1 cellular context compared by ENCODE assay signal in the genomic region with DNA sequence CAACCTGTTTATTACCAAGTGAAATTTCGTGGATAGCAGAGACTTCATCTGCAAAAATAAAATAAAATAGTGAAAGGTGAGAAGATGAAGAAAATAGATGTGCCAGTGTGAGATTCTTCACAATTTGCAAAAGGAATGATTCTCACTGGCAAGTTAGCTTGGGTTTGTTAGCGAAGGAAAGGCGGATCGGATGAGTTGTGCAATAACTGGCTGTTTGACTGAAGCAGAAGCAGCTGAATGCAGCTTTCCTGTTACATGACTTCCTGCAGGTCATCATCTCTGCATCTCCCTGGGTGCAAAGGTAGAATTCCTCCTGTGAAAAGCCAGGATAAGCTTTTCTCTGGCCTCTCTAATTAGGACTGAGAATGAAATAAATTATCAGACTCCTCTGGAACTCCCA.
TF ChIP-seq lines count a peak whose summit lies in the region.

No MANE protein-coding gene starts in this region.

TF ChIP-seq in GM23338, 12 proteins besides CTCF, POLR2A, EP300 and RAD21:
- TF ChIP-seq, protein P1, sequence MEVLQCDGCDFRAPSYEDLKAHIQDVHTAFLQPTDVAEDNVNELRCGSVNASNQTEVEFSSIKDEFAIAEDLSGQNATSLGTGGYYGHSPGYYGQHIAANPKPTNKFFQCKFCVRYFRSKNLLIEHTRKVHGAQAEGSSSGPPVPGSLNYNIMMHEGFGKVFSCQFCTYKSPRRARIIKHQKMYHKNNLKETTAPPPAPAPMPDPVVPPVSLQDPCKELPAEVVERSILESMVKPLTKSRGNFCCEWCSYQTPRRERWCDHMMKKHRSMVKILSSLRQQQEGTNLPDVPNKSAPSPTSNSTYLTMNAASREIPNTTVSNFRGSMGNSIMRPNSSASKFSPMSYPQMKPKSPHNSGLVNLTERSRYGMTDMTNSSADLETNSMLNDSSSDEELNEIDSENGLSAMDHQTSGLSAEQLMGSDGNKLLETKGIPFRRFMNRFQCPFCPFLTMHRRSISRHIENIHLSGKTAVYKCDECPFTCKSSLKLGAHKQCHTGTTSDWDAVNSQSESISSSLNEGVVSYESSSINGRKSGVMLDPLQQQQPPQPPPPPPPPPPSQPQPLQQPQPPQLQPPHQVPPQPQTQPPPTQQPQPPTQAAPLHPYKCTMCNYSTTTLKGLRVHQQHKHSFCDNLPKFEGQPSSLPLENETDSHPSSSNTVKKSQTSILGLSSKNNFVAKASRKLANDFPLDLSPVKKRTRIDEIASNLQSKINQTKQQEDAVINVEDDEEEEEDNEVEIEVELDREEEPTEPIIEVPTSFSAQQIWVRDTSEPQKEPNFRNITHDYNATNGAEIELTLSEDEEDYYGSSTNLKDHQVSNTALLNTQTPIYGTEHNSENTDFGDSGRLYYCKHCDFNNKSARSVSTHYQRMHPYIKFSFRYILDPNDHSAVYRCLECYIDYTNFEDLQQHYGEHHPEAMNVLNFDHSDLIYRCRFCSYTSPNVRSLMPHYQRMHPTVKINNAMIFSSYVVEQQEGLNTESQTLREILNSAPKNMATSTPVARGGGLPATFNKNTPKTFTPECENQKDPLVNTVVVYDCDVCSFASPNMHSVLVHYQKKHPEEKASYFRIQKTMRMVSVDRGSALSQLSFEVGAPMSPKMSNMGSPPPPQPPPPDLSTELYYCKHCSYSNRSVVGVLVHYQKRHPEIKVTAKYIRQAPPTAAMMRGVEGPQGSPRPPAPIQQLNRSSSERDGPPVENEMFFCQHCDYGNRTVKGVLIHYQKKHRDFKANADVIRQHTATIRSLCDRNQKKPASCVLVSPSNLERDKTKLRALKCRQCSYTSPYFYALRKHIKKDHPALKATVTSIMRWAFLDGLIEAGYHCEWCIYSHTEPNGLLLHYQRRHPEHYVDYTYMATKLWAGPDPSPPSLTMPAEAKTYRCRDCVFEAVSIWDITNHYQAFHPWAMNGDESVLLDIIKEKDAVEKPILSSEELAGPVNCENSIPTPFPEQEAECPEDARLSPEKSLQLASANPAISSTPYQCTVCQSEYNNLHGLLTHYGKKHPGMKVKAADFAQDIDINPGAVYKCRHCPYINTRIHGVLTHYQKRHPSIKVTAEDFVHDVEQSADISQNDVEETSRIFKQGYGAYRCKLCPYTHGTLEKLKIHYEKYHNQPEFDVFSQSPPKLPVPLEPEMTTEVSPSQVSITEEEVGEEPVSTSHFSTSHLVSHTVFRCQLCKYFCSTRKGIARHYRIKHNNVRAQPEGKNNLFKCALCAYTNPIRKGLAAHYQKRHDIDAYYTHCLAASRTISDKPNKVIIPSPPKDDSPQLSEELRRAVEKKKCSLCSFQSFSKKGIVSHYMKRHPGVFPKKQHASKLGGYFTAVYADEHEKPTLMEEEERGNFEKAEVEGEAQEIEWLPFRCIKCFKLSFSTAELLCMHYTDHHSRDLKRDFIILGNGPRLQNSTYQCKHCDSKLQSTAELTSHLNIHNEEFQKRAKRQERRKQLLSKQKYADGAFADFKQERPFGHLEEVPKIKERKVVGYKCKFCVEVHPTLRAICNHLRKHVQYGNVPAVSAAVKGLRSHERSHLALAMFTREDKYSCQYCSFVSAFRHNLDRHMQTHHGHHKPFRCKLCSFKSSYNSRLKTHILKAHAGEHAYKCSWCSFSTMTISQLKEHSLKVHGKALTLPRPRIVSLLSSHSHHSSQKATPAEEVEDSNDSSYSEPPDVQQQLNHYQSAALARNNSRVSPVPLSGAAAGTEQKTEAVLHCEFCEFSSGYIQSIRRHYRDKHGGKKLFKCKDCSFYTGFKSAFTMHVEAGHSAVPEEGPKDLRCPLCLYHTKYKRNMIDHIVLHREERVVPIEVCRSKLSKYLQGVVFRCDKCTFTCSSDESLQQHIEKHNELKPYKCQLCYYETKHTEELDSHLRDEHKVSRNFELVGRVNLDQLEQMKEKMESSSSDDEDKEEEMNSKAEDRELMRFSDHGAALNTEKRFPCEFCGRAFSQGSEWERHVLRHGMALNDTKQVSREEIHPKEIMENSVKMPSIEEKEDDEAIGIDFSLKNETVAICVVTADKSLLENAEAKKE (CRISPR knock-in tag; IDR thresholded peaks at IDR 0.05), result no peak
- TF ChIP-seq POLR2AphosphoS5 (IDR thresholded peaks at IDR 0.05; ENCODE audit: low read depth), result no peak
- no peak for TF ChIP-seq ZNF114 (CRISPR knock-in tag; IDR thresholded peaks at IDR 0.05)
- no peak for TF ChIP-seq ZNF331 (CRISPR knock-in tag; IDR thresholded peaks at IDR 0.05; ENCODE audit: low read depth)
- no peak for TF ChIP-seq NANOG (IDR thresholded peaks at IDR 0.05; ENCODE audit: borderline replicate concordance)
- TF ChIP-seq EZH2 (IDR thresholded peaks at IDR 0.05; ENCODE audit: low read depth, unreplicated experiment), result no peak
- no peak for TF ChIP-seq JUNB (IDR thresholded peaks at IDR 0.05; ENCODE audit: unreplicated experiment)
- no peak for TF ChIP-seq EZH2phosphoT487 (IDR thresholded peaks at IDR 0.05; ENCODE audit: unreplicated experiment)
- TF ChIP-seq, protein P2, sequence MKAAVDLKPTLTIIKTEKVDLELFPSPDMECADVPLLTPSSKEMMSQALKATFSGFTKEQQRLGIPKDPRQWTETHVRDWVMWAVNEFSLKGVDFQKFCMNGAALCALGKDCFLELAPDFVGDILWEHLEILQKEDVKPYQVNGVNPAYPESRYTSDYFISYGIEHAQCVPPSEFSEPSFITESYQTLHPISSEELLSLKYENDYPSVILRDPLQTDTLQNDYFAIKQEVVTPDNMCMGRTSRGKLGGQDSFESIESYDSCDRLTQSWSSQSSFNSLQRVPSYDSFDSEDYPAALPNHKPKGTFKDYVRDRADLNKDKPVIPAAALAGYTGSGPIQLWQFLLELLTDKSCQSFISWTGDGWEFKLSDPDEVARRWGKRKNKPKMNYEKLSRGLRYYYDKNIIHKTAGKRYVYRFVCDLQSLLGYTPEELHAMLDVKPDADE (IDR thresholded peaks at IDR 0.05), result no peak
- no peak for TF ChIP-seq CREB1 (CRISPR knock-in tag; IDR thresholded peaks at IDR 0.05; ENCODE audit: low read depth)
- TF ChIP-seq, protein P3, sequence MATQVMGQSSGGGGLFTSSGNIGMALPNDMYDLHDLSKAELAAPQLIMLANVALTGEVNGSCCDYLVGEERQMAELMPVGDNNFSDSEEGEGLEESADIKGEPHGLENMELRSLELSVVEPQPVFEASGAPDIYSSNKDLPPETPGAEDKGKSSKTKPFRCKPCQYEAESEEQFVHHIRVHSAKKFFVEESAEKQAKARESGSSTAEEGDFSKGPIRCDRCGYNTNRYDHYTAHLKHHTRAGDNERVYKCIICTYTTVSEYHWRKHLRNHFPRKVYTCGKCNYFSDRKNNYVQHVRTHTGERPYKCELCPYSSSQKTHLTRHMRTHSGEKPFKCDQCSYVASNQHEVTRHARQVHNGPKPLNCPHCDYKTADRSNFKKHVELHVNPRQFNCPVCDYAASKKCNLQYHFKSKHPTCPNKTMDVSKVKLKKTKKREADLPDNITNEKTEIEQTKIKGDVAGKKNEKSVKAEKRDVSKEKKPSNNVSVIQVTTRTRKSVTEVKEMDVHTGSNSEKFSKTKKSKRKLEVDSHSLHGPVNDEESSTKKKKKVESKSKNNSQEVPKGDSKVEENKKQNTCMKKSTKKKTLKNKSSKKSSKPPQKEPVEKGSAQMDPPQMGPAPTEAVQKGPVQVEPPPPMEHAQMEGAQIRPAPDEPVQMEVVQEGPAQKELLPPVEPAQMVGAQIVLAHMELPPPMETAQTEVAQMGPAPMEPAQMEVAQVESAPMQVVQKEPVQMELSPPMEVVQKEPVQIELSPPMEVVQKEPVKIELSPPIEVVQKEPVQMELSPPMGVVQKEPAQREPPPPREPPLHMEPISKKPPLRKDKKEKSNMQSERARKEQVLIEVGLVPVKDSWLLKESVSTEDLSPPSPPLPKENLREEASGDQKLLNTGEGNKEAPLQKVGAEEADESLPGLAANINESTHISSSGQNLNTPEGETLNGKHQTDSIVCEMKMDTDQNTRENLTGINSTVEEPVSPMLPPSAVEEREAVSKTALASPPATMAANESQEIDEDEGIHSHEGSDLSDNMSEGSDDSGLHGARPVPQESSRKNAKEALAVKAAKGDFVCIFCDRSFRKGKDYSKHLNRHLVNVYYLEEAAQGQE (IDR thresholded peaks at IDR 0.05; ENCODE audit: unreplicated experiment), result no peak
- no peak for TF ChIP-seq STAT1 (IDR thresholded peaks at IDR 0.05; ENCODE audit: unreplicated experiment)
